22 cellular contexts compared by ENCODE assay signal in the genomic region with DNA sequence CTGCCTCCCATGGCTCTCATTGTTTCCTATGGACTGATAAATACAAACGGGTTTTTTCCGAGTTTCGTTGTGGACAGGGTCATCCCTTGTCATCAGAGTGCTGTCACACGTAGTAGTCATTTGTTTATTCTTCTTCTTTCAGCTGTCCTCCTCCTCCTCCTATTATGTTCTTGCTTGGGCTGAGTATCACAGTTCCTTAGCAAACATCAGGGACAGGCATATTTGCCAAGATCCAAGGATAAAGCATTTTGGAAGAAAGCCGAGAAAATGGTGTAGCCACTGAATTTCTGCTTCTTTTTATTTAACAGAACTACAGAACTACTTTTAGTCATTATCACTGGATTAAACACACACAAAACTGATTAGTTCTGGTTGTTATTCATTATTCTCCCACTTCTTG.
A peak's percentile ranks its signal among the peaks of the same experiment; 100 is the strongest.
DNase-seq lines count a peak whose midpoint lies in the region; ATAC-seq and TF ChIP-seq lines count a peak whose summit lies in the region.
"Had no signal": no experiment of that assay in that cellular context is flagged by ENCODE, and none has a peak within 500 bp of the region (broad histone marks: within the 10 kb centered on the region; RNA-seq: fewer than 3 reads in every experiment).

No MANE protein-coding gene starts in this region.

- H3K27ac ChIP-seq in mesenchymal stem cell (ENCODE audit: low read length, poor library complexity, severe bottlenecking): no peak overlapping the region
- peak overlapping the region in 1 of 4 donors; percentile 56 for H3K27ac ChIP-seq in transverse colon
- H3K27ac ChIP-seq: colonic mucosa, foreskin keratinocyte, neutrophil had no signal

- no peak overlapping the region for H2BK15ac ChIP-seq in mesenchymal stem cell (ENCODE audit: low read depth, poor library complexity, severe bottlenecking)

- no peak overlapping the region for H3K18ac ChIP-seq in mesenchymal stem cell (ENCODE audit: low read depth in 1 of 2, low read length in 2 of 2)

- WGBS in mesenchymal stem cell: 86% methylated on average over 5 of the region's 5 CpGs
- 78 to 84% methylated on average over 5 of the region's 5 CpGs for WGBS in transverse colon (ENCODE audit: low coverage in 1 of 2), 2 donors

- no peak overlapping the region for H3K4me3 Mint-ChIP-seq in activated CD8-positive, alpha-beta memory T cell treated with anti-CD3 and anti-CD28 coated beads, Interleukin-2, amount 10 ng/mL, durations not matched to agents 7 days and 5 days
- H3K4me3 Mint-ChIP-seq: T-helper 17 cell had no signal

- intact Hi-C loops in transverse colon (cut with DNase I; ENCODE audit: low total_unique reads): no loop called here

- no peak for TF ChIP-seq POLR2A in transverse colon (IDR thresholded peaks at IDR 0.05)

- DNase-seq in NCI-H146 treated with DMSO at 0.1 percent for 48 hours (lab: John Stamatoyannopoulos, UW; ENCODE audit: unreplicated experiment) (peak; percentile 47), astrocyte of the spinal cord (ENCODE audit: low read depth, low spot score) (peak; percentile 37), mesenchymal stem cell (no peak), superior temporal gyrus (ENCODE audit: extremely low spot score) (peak; percentile 68), GOT3 (lab: John Stamatoyannopoulos, UW) (no peak), transverse colon (no peak)
- no peak for DNase-seq in activated CD8-positive, alpha-beta memory T cell treated with anti-CD3 and anti-CD28 coated beads, Interleukin-2, amount 10 ng/mL, durations not matched to agents 7 days and 5 days
- DNase-seq: activated gamma-delta T cell; activated T-cell treated with anti-CD3 and anti-CD28 coated beads, Interleukin-2, amount 50 U/mL, for 1 hour; colonic mucosa; DND-41; effector memory CD4-positive, alpha-beta T cell; erythroblast; foreskin keratinocyte; NCI-H1105 treated with DMSO at 0.1 percent for 48 hours; OCI-M1; SK-N-SH; stimulated activated naive CD8-positive, alpha-beta T cell treated with anti-CD3 and anti-CD28 coated beads, Interleukin-15, Interleukin-2, amounts not matched to agents 100 U/mL and 50 U/mL, for 24 hours; T-helper 17 cell had no signal

- H2AK5ac ChIP-seq in mesenchymal stem cell (ENCODE audit: low read length, severe bottlenecking): no peak overlapping the region

- no peak overlapping the region for H3K27ac Mint-ChIP-seq in activated CD8-positive, alpha-beta memory T cell treated with anti-CD3 and anti-CD28 coated beads, Interleukin-2, amount 10 ng/mL, durations not matched to agents 7 days and 5 days
- H3K27ac Mint-ChIP-seq: T-helper 17 cell had no signal

- no peak overlapping the region for H4K91ac ChIP-seq in mesenchymal stem cell (ENCODE audit: low read length)

- no peak overlapping the region for H3K14ac ChIP-seq in mesenchymal stem cell (ENCODE audit: low read length in 2 of 2)

- H3K4me1 Mint-ChIP-seq in activated CD8-positive, alpha-beta memory T cell treated with anti-CD3 and anti-CD28 coated beads, Interleukin-2, amount 10 ng/mL, durations not matched to agents 7 days and 5 days: peaks cover 7% of the 10 kb centered on the region
- H3K4me1 Mint-ChIP-seq: T-helper 17 cell had no signal

- no peak overlapping the region for H3K4ac ChIP-seq in mesenchymal stem cell (ENCODE audit: low read depth in 1 of 2, low read length in 2 of 2)

- H3K4me3 ChIP-seq in astrocyte of the spinal cord (ENCODE audit: low read depth, low read length) (no peak overlapping the region), mesenchymal stem cell (ENCODE audit: insufficient read depth in 1 of 2, low read depth in 1 of 2, low read length in 2 of 2) (no peak overlapping the region), transverse colon (no peak overlapping the region)
- H3K4me3 ChIP-seq: BLaER1 treated with 17β-estradiol and CSF1 and Interleukin-3, amounts not matched to agents 10 nM and 100 nM; colonic mucosa; tibial nerve had no signal

- H2BK5ac ChIP-seq in mesenchymal stem cell (ENCODE audit: low read depth, low read length, poor library complexity, severe bottlenecking): no peak overlapping the region

- ATAC-seq in activated CD8-positive, alpha-beta memory T cell treated with anti-CD3 and anti-CD28 coated beads, Interleukin-2, amount 10 ng/mL, durations not matched to agents 7 days and 5 days: no peak
- ATAC-seq: foreskin keratinocyte; stimulated activated naive CD8-positive, alpha-beta T cell treated with anti-CD3 and anti-CD28 coated beads, Interleukin-15, Interleukin-2, amounts not matched to agents 100 U/mL and 50 U/mL, for 24 hours; T-helper 17 cell had no signal

- no peak overlapping the region for H4K8ac ChIP-seq in mesenchymal stem cell (ENCODE audit: low read length)

- peak overlapping the region; percentile 77 for H3K9ac ChIP-seq in mesenchymal stem cell (ENCODE audit: low read length)
- H3K9ac ChIP-seq: BLaER1 treated with 17β-estradiol and CSF1 and Interleukin-3, amounts not matched to agents 10 nM and 100 nM; SK-N-SH had no signal

- peaks cover 23% of the 10 kb centered on the region for H3K27me3 Mint-ChIP-seq in activated CD8-positive, alpha-beta memory T cell treated with anti-CD3 and anti-CD28 coated beads, Interleukin-2, amount 10 ng/mL, durations not matched to agents 7 days and 5 days

- no peaks in the 10 kb centered on the region for H3K9me3 ChIP-seq in mesenchymal stem cell (ENCODE audit: control insufficient read depth, low read length)
- H3K9me3 ChIP-seq in transverse colon: no peaks in the 10 kb centered on the region
- H3K9me3 ChIP-seq: colonic mucosa, neutrophil, SK-N-SH, tibial nerve had no signal

- H2BK120ac ChIP-seq in mesenchymal stem cell (ENCODE audit: low read depth, low read length): no peak overlapping the region

- TF ChIP-seq CTCF in astrocyte of the spinal cord (IDR thresholded peaks at IDR 0.05; ENCODE audit: low read depth, low read length): no peak
- TF ChIP-seq CTCF in transverse colon (IDR thresholded peaks at IDR 0.05): no peak

- peaks cover 8% of the 10 kb centered on the region for H3K79me1 ChIP-seq in mesenchymal stem cell (replicated peaks; ENCODE audit: low read length, poor library complexity, severe bottlenecking)

- peaks cover 5% of the 10 kb centered on the region for H3K36me3 Mint-ChIP-seq in activated CD8-positive, alpha-beta memory T cell treated with anti-CD3 and anti-CD28 coated beads, Interleukin-2, amount 10 ng/mL, durations not matched to agents 7 days and 5 days

- CTCF ChIA-PET in activated CD8-positive, alpha-beta memory T cell treated with anti-CD3 and anti-CD28 coated beads, Interleukin-2, amount 10 ng/mL, durations not matched to agents 7 days and 5 days (lab: Charles Lee): no interaction called here

- TF ChIP-seq EP300 in transverse colon (IDR thresholded peaks at IDR 0.05; ENCODE audit: low read depth): no peak

- H3K4me2 ChIP-seq in mesenchymal stem cell (ENCODE audit: low read length, poor library complexity, severe bottlenecking): no peak overlapping the region
- H3K4me2 ChIP-seq: SK-N-SH had no signal

- no peak overlapping the region for H2BK12ac ChIP-seq in mesenchymal stem cell (ENCODE audit: low read length in 2 of 2)

- in situ Hi-C loops in astrocyte of the spinal cord (cut with HindIII; ENCODE audit: low sequenced_read_pairs) (no loop called here), transverse colon (cut with MboI; ENCODE audit: low pct_ligation_motif_present in 1 of 4, low pct_unique_long_range_greater_than_20kb in 1 of 4, low sequenced_read_pairs in 3 of 4) (no loop called here)

- peaks cover 6% of the 10 kb centered on the region for H3K4me1 ChIP-seq in mesenchymal stem cell (ENCODE audit: control insufficient read depth, insufficient read depth, low read depth, low read length)
- peaks cover 0 to 16% (median 5%) of the 10 kb centered on the region in 4 donors for H3K4me1 ChIP-seq in transverse colon
- H3K4me1 ChIP-seq: colonic mucosa had no signal

- no peak overlapping the region for H3K23ac ChIP-seq in mesenchymal stem cell (ENCODE audit: low read length in 2 of 2)

- H3K9me3 Mint-ChIP-seq in activated CD8-positive, alpha-beta memory T cell treated with anti-CD3 and anti-CD28 coated beads, Interleukin-2, amount 10 ng/mL, durations not matched to agents 7 days and 5 days (ENCODE audit: low read depth): no peaks in the 10 kb centered on the region

- H2AFZ ChIP-seq in mesenchymal stem cell (ENCODE audit: low read depth, low read length): no peak overlapping the region

- H3K27me3 ChIP-seq in mesenchymal stem cell (ENCODE audit: control insufficient read depth in 1 of 2, insufficient read depth in 1 of 2, low read length in 2 of 2) (no peaks in the 10 kb centered on the region), transverse colon (no peaks in the 10 kb centered on the region)
- H3K27me3 ChIP-seq: BLaER1 treated with 17β-estradiol and CSF1 and Interleukin-3, amounts not matched to agents 10 nM and 100 nM; colonic mucosa; foreskin keratinocyte; neutrophil; tibial nerve had no signal

- H3K36me3 ChIP-seq in mesenchymal stem cell (ENCODE audit: control insufficient read depth in 1 of 2, insufficient read depth in 2 of 2, low read depth in 1 of 2, low read length in 2 of 2): no peaks in the 10 kb centered on the region
- no peaks in the 10 kb centered on the region for H3K36me3 ChIP-seq in transverse colon
- H3K36me3 ChIP-seq: BLaER1 treated with 17β-estradiol and CSF1 and Interleukin-3, amounts not matched to agents 10 nM and 100 nM; colonic mucosa; neutrophil; tibial nerve had no signal

Comparison
In these comparisons a context has a peak if more than half of its experiments do, and no peak if none do; other contexts are left out.
1. DNase-seq: peak in NCI-H146 treated with DMSO at 0.1 percent for 48 hours (single experiment), astrocyte of the spinal cord (single experiment) and superior temporal gyrus (single experiment); none in mesenchymal stem cell (single experiment), activated CD8-positive, alpha-beta memory T cell treated with anti-CD3 and anti-CD28 coated beads, Interleukin-2, amount 10 ng/mL, durations not matched to agents 7 days and 5 days (single experiment), GOT3 (single experiment) and transverse colon (single experiment).